Comparison of ENCODE assay signal across 1 cellular context in genomic region chr14:102096569-102097188, GRCh38.
TF ChIP-seq lines count a peak whose summit lies in the region.

No MANE protein-coding gene starts in this region.

TF ChIP-seq in GM23338, 12 proteins besides CTCF, POLR2A, EP300 and RAD21:
- TF ChIP-seq, protein P1, sequence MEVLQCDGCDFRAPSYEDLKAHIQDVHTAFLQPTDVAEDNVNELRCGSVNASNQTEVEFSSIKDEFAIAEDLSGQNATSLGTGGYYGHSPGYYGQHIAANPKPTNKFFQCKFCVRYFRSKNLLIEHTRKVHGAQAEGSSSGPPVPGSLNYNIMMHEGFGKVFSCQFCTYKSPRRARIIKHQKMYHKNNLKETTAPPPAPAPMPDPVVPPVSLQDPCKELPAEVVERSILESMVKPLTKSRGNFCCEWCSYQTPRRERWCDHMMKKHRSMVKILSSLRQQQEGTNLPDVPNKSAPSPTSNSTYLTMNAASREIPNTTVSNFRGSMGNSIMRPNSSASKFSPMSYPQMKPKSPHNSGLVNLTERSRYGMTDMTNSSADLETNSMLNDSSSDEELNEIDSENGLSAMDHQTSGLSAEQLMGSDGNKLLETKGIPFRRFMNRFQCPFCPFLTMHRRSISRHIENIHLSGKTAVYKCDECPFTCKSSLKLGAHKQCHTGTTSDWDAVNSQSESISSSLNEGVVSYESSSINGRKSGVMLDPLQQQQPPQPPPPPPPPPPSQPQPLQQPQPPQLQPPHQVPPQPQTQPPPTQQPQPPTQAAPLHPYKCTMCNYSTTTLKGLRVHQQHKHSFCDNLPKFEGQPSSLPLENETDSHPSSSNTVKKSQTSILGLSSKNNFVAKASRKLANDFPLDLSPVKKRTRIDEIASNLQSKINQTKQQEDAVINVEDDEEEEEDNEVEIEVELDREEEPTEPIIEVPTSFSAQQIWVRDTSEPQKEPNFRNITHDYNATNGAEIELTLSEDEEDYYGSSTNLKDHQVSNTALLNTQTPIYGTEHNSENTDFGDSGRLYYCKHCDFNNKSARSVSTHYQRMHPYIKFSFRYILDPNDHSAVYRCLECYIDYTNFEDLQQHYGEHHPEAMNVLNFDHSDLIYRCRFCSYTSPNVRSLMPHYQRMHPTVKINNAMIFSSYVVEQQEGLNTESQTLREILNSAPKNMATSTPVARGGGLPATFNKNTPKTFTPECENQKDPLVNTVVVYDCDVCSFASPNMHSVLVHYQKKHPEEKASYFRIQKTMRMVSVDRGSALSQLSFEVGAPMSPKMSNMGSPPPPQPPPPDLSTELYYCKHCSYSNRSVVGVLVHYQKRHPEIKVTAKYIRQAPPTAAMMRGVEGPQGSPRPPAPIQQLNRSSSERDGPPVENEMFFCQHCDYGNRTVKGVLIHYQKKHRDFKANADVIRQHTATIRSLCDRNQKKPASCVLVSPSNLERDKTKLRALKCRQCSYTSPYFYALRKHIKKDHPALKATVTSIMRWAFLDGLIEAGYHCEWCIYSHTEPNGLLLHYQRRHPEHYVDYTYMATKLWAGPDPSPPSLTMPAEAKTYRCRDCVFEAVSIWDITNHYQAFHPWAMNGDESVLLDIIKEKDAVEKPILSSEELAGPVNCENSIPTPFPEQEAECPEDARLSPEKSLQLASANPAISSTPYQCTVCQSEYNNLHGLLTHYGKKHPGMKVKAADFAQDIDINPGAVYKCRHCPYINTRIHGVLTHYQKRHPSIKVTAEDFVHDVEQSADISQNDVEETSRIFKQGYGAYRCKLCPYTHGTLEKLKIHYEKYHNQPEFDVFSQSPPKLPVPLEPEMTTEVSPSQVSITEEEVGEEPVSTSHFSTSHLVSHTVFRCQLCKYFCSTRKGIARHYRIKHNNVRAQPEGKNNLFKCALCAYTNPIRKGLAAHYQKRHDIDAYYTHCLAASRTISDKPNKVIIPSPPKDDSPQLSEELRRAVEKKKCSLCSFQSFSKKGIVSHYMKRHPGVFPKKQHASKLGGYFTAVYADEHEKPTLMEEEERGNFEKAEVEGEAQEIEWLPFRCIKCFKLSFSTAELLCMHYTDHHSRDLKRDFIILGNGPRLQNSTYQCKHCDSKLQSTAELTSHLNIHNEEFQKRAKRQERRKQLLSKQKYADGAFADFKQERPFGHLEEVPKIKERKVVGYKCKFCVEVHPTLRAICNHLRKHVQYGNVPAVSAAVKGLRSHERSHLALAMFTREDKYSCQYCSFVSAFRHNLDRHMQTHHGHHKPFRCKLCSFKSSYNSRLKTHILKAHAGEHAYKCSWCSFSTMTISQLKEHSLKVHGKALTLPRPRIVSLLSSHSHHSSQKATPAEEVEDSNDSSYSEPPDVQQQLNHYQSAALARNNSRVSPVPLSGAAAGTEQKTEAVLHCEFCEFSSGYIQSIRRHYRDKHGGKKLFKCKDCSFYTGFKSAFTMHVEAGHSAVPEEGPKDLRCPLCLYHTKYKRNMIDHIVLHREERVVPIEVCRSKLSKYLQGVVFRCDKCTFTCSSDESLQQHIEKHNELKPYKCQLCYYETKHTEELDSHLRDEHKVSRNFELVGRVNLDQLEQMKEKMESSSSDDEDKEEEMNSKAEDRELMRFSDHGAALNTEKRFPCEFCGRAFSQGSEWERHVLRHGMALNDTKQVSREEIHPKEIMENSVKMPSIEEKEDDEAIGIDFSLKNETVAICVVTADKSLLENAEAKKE (CRISPR knock-in tag; IDR thresholded peaks at IDR 0.05), result no peak
- no peak for TF ChIP-seq JUNB (IDR thresholded peaks at IDR 0.05; ENCODE audit: unreplicated experiment)
- no peak for TF ChIP-seq ZNF114 (CRISPR knock-in tag; IDR thresholded peaks at IDR 0.05)
- TF ChIP-seq, protein P2, sequence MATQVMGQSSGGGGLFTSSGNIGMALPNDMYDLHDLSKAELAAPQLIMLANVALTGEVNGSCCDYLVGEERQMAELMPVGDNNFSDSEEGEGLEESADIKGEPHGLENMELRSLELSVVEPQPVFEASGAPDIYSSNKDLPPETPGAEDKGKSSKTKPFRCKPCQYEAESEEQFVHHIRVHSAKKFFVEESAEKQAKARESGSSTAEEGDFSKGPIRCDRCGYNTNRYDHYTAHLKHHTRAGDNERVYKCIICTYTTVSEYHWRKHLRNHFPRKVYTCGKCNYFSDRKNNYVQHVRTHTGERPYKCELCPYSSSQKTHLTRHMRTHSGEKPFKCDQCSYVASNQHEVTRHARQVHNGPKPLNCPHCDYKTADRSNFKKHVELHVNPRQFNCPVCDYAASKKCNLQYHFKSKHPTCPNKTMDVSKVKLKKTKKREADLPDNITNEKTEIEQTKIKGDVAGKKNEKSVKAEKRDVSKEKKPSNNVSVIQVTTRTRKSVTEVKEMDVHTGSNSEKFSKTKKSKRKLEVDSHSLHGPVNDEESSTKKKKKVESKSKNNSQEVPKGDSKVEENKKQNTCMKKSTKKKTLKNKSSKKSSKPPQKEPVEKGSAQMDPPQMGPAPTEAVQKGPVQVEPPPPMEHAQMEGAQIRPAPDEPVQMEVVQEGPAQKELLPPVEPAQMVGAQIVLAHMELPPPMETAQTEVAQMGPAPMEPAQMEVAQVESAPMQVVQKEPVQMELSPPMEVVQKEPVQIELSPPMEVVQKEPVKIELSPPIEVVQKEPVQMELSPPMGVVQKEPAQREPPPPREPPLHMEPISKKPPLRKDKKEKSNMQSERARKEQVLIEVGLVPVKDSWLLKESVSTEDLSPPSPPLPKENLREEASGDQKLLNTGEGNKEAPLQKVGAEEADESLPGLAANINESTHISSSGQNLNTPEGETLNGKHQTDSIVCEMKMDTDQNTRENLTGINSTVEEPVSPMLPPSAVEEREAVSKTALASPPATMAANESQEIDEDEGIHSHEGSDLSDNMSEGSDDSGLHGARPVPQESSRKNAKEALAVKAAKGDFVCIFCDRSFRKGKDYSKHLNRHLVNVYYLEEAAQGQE (IDR thresholded peaks at IDR 0.05; ENCODE audit: unreplicated experiment), result no peak
- TF ChIP-seq POLR2AphosphoS5 (IDR thresholded peaks at IDR 0.05; ENCODE audit: low read depth), result no peak
- no peak for TF ChIP-seq NANOG (IDR thresholded peaks at IDR 0.05; ENCODE audit: borderline replicate concordance)
- TF ChIP-seq ZNF331 (CRISPR knock-in tag; IDR thresholded peaks at IDR 0.05; ENCODE audit: low read depth), result no peak
- no peak for TF ChIP-seq EZH2phosphoT487 (IDR thresholded peaks at IDR 0.05; ENCODE audit: unreplicated experiment)
- TF ChIP-seq STAT1 (IDR thresholded peaks at IDR 0.05; ENCODE audit: unreplicated experiment), result no peak
- no peak for TF ChIP-seq EZH2 (IDR thresholded peaks at IDR 0.05; ENCODE audit: low read depth, unreplicated experiment)
- TF ChIP-seq CREB1 (CRISPR knock-in tag; IDR thresholded peaks at IDR 0.05; ENCODE audit: low read depth), result no peak
- TF ChIP-seq, protein P3, sequence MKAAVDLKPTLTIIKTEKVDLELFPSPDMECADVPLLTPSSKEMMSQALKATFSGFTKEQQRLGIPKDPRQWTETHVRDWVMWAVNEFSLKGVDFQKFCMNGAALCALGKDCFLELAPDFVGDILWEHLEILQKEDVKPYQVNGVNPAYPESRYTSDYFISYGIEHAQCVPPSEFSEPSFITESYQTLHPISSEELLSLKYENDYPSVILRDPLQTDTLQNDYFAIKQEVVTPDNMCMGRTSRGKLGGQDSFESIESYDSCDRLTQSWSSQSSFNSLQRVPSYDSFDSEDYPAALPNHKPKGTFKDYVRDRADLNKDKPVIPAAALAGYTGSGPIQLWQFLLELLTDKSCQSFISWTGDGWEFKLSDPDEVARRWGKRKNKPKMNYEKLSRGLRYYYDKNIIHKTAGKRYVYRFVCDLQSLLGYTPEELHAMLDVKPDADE (IDR thresholded peaks at IDR 0.05), result no peak
TF ChIP-seq in GM23338: peak in this region for 0.
